In the genomic region with DNA sequence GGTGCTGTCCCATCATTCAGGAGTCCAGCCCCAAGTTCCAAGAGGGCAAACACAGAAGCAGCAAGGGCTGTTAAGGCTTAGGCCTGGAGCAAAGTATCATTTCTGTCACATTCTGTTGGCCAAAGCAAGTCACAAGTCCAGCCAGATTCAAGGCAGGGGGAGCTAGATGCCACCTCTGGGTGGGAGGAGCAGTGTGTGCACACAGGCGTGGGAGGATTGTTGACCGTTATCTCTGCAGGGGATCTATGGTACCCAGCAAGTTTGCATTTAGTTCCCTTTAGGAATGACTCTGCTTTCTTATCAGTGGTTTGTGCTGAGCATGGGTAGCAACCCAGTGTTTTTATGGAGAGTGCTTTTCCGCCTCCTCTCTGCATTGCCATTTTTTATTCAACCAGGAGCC, we compare ENCODE assay signal across 1 cellular context.
TF ChIP-seq lines count a peak whose summit lies in the region.

No MANE protein-coding gene starts in this region.

TF ChIP-seq in K562, 482 proteins besides CTCF, POLR2A, EP300 and RAD21 (continued from another document):
- TF ChIP-seq, protein P1, sequence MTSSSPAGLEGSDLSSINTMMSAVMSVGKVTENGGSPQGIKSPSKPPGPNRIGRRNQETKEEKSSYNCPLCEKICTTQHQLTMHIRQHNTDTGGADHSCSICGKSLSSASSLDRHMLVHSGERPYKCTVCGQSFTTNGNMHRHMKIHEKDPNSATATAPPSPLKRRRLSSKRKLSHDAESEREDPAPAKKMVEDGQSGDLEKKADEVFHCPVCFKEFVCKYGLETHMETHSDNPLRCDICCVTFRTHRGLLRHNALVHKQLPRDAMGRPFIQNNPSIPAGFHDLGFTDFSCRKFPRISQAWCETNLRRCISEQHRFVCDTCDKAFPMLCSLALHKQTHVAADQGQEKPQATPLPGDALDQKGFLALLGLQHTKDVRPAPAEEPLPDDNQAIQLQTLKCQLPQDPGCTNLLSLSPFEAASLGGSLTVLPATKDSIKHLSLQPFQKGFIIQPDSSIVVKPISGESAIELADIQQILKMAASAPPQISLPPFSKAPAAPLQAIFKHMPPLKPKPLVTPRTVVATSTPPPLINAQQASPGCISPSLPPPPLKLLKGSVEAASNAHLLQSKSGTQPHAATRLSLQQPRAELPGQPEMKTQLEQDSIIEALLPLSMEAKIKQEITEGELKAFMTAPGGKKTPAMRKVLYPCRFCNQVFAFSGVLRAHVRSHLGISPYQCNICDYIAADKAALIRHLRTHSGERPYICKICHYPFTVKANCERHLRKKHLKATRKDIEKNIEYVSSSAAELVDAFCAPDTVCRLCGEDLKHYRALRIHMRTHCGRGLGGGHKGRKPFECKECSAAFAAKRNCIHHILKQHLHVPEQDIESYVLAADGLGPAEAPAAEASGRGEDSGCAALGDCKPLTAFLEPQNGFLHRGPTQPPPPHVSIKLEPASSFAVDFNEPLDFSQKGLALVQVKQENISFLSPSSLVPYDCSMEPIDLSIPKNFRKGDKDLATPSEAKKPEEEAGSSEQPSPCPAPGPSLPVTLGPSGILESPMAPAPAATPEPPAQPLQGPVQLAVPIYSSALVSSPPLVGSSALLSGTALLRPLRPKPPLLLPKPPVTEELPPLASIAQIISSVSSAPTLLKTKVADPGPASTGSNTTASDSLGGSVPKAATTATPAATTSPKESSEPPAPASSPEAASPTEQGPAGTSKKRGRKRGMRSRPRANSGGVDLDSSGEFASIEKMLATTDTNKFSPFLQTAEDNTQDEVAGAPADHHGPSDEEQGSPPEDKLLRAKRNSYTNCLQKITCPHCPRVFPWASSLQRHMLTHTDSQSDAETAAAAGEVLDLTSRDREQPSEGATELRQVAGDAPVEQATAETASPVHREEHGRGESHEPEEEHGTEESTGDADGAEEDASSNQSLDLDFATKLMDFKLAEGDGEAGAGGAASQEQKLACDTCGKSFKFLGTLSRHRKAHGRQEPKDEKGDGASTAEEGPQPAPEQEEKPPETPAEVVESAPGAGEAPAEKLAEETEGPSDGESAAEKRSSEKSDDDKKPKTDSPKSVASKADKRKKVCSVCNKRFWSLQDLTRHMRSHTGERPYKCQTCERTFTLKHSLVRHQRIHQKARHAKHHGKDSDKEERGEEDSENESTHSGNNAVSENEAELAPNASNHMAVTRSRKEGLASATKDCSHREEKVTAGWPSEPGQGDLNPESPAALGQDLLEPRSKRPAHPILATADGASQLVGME (CRISPR knock-in tag; IDR thresholded peaks at IDR 0.05) = peak; percentile 94
- TF ChIP-seq JUND (IDR thresholded peaks at IDR 0.05; ENCODE audit: borderline replicate concordance, low read depth, low read length) (peak; percentile 79), JUND (tag; IDR thresholded peaks at IDR 0.05; ENCODE audit: borderline replicate concordance, low read depth, low read length) (peak; percentile 82; the same call in 2 of the 3 replicates), NCOR1 (IDR thresholded peaks at IDR 0.05) (0 out of 2 replicates have a peak, but pooled peaks have one; percentile 11), KDM2B (CRISPR knock-in tag; IDR thresholded peaks at IDR 0.05) (no peak), GABPA (tag; conservative IDR thresholded peaks at IDR 0.05; ENCODE audit: low read depth) (0 out of 2 replicates have a peak, but pooled peaks have one; percentile 15), TBL1XR1 (IDR thresholded peaks at IDR 0.05; ENCODE audit: low read length in 2 of 2) (peak in 1 of 2 experiments; percentile 55; a peak in 1 of 4 replicates), ZNF316 (IDR thresholded peaks at IDR 0.05) (0 out of 2 replicates have a peak, but pooled peaks have one; percentile 24)
- TF ChIP-seq, protein P2, sequence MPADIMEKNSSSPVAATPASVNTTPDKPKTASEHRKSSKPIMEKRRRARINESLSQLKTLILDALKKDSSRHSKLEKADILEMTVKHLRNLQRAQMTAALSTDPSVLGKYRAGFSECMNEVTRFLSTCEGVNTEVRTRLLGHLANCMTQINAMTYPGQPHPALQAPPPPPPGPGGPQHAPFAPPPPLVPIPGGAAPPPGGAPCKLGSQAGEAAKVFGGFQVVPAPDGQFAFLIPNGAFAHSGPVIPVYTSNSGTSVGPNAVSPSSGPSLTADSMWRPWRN (IDR thresholded peaks at IDR 0.05; ENCODE audit: low read depth) = 0 out of 2 replicates have a peak, but pooled peaks have one; percentile 57
- TF ChIP-seq, protein P3, sequence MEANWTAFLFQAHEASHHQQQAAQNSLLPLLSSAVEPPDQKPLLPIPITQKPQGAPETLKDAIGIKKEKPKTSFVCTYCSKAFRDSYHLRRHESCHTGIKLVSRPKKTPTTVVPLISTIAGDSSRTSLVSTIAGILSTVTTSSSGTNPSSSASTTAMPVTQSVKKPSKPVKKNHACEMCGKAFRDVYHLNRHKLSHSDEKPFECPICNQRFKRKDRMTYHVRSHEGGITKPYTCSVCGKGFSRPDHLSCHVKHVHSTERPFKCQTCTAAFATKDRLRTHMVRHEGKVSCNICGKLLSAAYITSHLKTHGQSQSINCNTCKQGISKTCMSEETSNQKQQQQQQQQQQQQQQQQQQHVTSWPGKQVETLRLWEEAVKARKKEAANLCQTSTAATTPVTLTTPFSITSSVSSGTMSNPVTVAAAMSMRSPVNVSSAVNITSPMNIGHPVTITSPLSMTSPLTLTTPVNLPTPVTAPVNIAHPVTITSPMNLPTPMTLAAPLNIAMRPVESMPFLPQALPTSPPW (CRISPR knock-in tag; IDR thresholded peaks at IDR 0.05) = peak; percentile 81
TF ChIP-seq in K562: peak in this region for 65.
